9 cellular contexts compared by ENCODE assay signal in the genomic region with DNA sequence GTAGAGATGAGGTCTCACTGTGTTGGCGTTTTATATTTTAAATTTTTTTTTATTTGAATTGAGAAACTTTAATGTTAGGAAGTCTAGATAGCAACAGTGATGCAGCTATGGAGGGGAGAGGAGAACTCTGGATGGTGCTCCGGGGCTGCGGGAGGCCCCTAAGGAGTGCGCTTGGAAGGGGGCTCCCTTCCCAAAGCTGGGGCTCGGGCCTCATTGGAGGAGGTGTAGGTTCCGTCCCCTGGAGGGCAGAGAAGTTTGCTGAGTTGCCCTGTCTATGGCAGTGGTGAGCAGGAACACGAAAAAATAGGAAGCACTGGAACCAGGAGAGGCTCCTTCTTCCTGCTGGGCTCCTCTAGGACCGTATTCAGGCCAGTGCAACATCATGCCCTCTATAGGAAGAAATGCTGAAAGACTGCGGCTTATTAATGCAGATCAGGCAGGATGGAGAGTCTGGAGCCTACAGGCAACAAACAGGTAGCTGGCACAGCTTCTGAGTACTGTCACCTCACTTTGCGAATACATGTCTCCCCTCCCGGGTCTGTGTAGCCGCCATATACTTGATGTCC. TPM values are rescaled to one million over a fixed set of nuclear protein-coding genes. Genes with fewer than 3 reads are reported as not detected.
A peak's percentile ranks its signal among the peaks of the same experiment; 100 is the strongest.
DNase-seq lines count a peak whose midpoint lies in the region; TF ChIP-seq lines count a peak whose summit lies in the region.
"Had no signal": no experiment of that assay in that cellular context is flagged by ENCODE, and none has a peak within 500 bp of the region (broad histone marks: within the 10 kb centered on the region; RNA-seq: fewer than 3 reads in every experiment).

No MANE protein-coding gene starts in this region.

- peaks cover under 1% of the 10 kb centered on the region for H3K36me3 Mint-ChIP-seq in Calu3 (ENCODE audit: insufficient read depth, unreplicated experiment)
- H3K36me3 Mint-ChIP-seq: activated naive CD8-positive, alpha-beta T cell had no signal

- H3K9me3 Mint-ChIP-seq in Calu3 (ENCODE audit: low read depth, unreplicated experiment), result no peaks in the 10 kb centered on the region

- TF ChIP-seq CTCF in Calu3 (IDR thresholded peaks at IDR 0.05; ENCODE audit: unreplicated experiment) (no peak), astrocyte of the spinal cord (IDR thresholded peaks at IDR 0.05; ENCODE audit: low read depth, low read length) (peak; percentile 55), GM13976 (IDR thresholded peaks at IDR 0.05; ENCODE audit: borderline replicate concordance, control extremely low read depth, extremely low read depth, insufficient read depth, missing control alignments) (no peak)

- intact Hi-C loops in Calu3 (cut with micrococcal nuclease; ENCODE audit: unreplicated experiment), result no loop called here

- CTCF ChIA-PET in Calu3 (lab: Charles Lee), result interaction anchor here (0.7 to 1.0 kb wide), 5 partner anchors 12 to 108 kb away, joined by 3 to 4 read pairs (median 3); no protein-coding TSS in a partner anchor

- H3K4me1 Mint-ChIP-seq in Calu3 (ENCODE audit: low read depth, unreplicated experiment), result peaks cover 3% of the 10 kb centered on the region

- H3K4me3 ChIP-seq in astrocyte of the spinal cord (ENCODE audit: low read depth, low read length), result no peak overlapping the region

- in situ Hi-C loops in astrocyte of the spinal cord (cut with HindIII; ENCODE audit: low sequenced_read_pairs) (no loop called here), GM13976 (cut with MboI; ENCODE audit: low sequenced_read_pairs, unreplicated experiment) (no loop called here)

- peaks cover 19% of the 10 kb centered on the region for H3K27me3 Mint-ChIP-seq in Calu3 (ENCODE audit: unreplicated experiment)

- DNase-seq in Calu3 (peak; percentile 41), HT1080 (ENCODE audit: low read depth) (peak; percentile 55), astrocyte of the spinal cord (ENCODE audit: low read depth, low spot score) (peak; percentile 45), lung microvascular endothelial cell (ENCODE audit: low read depth in 2 of 2) (peak; percentile 23 to 33), DMS79 treated with DMSO at 0.1 percent for 48 hours (lab: John Stamatoyannopoulos, UW) (no peak), epidermal melanocyte (ENCODE audit: insufficient read length, low spot score) (no peak), GM13976 (ENCODE audit: low spot score) (no peak)
- no peak for DNase-seq in activated CD8-positive, alpha-beta memory T cell treated with anti-CD3 and anti-CD28 coated beads, Interleukin-2, amount 50 U/mL, for 48 hours

- H3K4me3 Mint-ChIP-seq in Calu3 (ENCODE audit: low read depth, unreplicated experiment), result no peak overlapping the region
- H3K4me3 Mint-ChIP-seq: activated naive CD8-positive, alpha-beta T cell had no signal

- BruUV-seq in Calu3 (replicated peaks; lab: Mats Ljungman, UMichigan), result no TSS peak

- no peak overlapping the region for H3K27ac Mint-ChIP-seq in Calu3 (ENCODE audit: unreplicated experiment)
- H3K27ac Mint-ChIP-seq: activated naive CD8-positive, alpha-beta T cell had no signal

RNA-seq across cellular contexts. Expression of a gene that starts 16.1 kb away (rescaled TPM):
- 1.3 TPM in 2 replicates for total RNA-seq in Calu3 (2022)
- total RNA-seq in HT1080 (2014; rRNA removed; shearing (Covaris generic)), result 2.1 and 2.4 TPM in 2 replicates
- polyA plus RNA-seq in HT1080 (2015; cell fraction: cytosol; rRNA removed), result 2.7 and 3.7 TPM in 2 replicates
- polyA plus RNA-seq in HT1080 (2015; cell fraction: nucleus; rRNA removed), result 5.1 and 6.8 TPM in 2 replicates
- total RNA-seq in lung microvascular endothelial cell, result 1.4 and 2.4 TPM in 2 replicates

Comparison
In these comparisons a context has a peak if more than half of its experiments do, and no peak if none do; other contexts are left out.
1. DNase-seq: peak in Calu3 (single experiment), HT1080 (single experiment), astrocyte of the spinal cord (single experiment) and lung microvascular endothelial cell (2 of 2); none in DMS79 treated with DMSO at 0.1 percent for 48 hours (single experiment), epidermal melanocyte (single experiment), GM13976 (single experiment) and activated CD8-positive, alpha-beta memory T cell treated with anti-CD3 and anti-CD28 coated beads, Interleukin-2, amount 50 U/mL, for 48 hours (single experiment).